In the genomic region with DNA sequence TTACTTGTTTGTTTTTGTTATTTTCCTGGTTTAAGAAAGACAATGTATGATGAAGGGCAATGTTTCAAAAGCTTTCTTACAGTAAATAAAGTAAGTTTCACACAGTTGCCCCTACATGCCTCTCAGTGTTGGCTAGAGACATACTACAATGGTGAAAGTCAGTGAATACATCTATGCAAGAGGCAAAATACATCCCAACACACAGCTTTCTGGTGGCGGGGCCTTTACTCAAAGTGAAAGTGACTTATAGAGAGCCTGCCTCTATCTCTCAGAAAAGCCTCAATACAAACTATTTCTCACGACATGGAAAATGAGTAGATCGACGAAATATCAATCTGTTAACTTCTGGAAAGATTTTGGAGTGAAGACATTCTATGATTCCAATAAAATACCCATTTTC, we compare ENCODE assay signal across 19 cellular contexts.
"Had no signal": no experiment of that assay in that cellular context is flagged by ENCODE, and none has a peak within 500 bp of the region (broad histone marks: within the 10 kb centered on the region; RNA-seq: fewer than 3 reads in every experiment).

No MANE protein-coding gene starts in this region.

- H3K4me1 Mint-ChIP-seq: activated CD4-positive, alpha-beta T cell treated with anti-CD3 and anti-CD28 coated beads, Interleukin-2, amount 10 ng/mL, durations not matched to agents 24 days and 14 days; activated CD8-positive, alpha-beta memory T cell treated with anti-CD3 and anti-CD28 coated beads, Interleukin-2, amount 10 ng/mL, durations not matched to agents 7 days and 5 days; activated naive CD8-positive, alpha-beta T cell treated with anti-CD3 and anti-CD28 coated beads, Interleukin-2, amount 50 U/mL, for 24 hours; naive thymus-derived CD4-positive, alpha-beta T cell; stimulated activated naive B cell treated with anti-CD40 and anti-IgM and Interleukin-4, amounts not matched to agents 10 μg/mL and 1 μg/mL and 100 μg/mL, for 72 hours had no signal

- ATAC-seq: activated CD4-positive, CD25-positive, alpha-beta regulatory T cell treated with anti-CD3 and anti-CD28 coated beads, Interleukin-2, amount 50 U/mL, for 24 hours; activated CD8-positive, alpha-beta memory T cell treated with anti-CD3 and anti-CD28 coated beads, Interleukin-2, amount 10 ng/mL, durations not matched to agents 7 days and 5 days; activated CD8-positive, alpha-beta T cell treated with anti-CD3 and anti-CD28 coated beads for 36 hours; activated naive CD8-positive, alpha-beta T cell treated with anti-CD3 and anti-CD28 coated beads, Interleukin-2, amount 50 U/mL, for 24 hours; foreskin keratinocyte; left lung; naive thymus-derived CD4-positive, alpha-beta T cell; stimulated activated naive B cell treated with anti-CD40 and anti-IgM and Interleukin-4, amounts not matched to agents 10 μg/mL and 1 μg/mL and 100 μg/mL, for 72 hours had no signal

- H3K27ac Mint-ChIP-seq: activated CD4-positive, alpha-beta T cell treated with anti-CD3 and anti-CD28 coated beads, Interleukin-2, amount 10 ng/mL, durations not matched to agents 24 days and 14 days; activated CD8-positive, alpha-beta memory T cell treated with anti-CD3 and anti-CD28 coated beads, Interleukin-2, amount 10 ng/mL, durations not matched to agents 7 days and 5 days; activated CD8-positive, alpha-beta T cell treated with anti-CD3 and anti-CD28 coated beads for 36 hours; activated naive CD8-positive, alpha-beta T cell treated with anti-CD3 and anti-CD28 coated beads, Interleukin-2, amount 50 U/mL, for 24 hours; naive thymus-derived CD4-positive, alpha-beta T cell; stimulated activated naive B cell treated with anti-CD40 and anti-IgM and Interleukin-4, amounts not matched to agents 10 μg/mL and 1 μg/mL and 100 μg/mL, for 72 hours had no signal

- H3K4me3 Mint-ChIP-seq: activated CD4-positive, alpha-beta T cell treated with anti-CD3 and anti-CD28 coated beads, Interleukin-2, amount 10 ng/mL, durations not matched to agents 24 days and 14 days; activated CD8-positive, alpha-beta memory T cell treated with anti-CD3 and anti-CD28 coated beads, Interleukin-2, amount 10 ng/mL, durations not matched to agents 7 days and 5 days; activated CD8-positive, alpha-beta T cell treated with anti-CD3 and anti-CD28 coated beads for 36 hours; activated naive CD8-positive, alpha-beta T cell treated with anti-CD3 and anti-CD28 coated beads, Interleukin-2, amount 50 U/mL, for 24 hours; naive thymus-derived CD4-positive, alpha-beta T cell; stimulated activated naive B cell treated with anti-CD40 and anti-IgM and Interleukin-4, amounts not matched to agents 10 μg/mL and 1 μg/mL and 100 μg/mL, for 72 hours had no signal

- H3K36me3 Mint-ChIP-seq: activated CD8-positive, alpha-beta memory T cell treated with anti-CD3 and anti-CD28 coated beads, Interleukin-2, amount 10 ng/mL, durations not matched to agents 7 days and 5 days; naive thymus-derived CD4-positive, alpha-beta T cell; stimulated activated naive B cell treated with anti-CD40 and anti-IgM and Interleukin-4, amounts not matched to agents 10 μg/mL and 1 μg/mL and 100 μg/mL, for 72 hours had no signal

- DNase-seq: activated CD4-positive, alpha-beta T cell treated with anti-CD3 and anti-CD28 coated beads, Interleukin-2, amount 10 ng/mL, durations not matched to agents 24 days and 14 days; activated CD8-positive, alpha-beta memory T cell treated with anti-CD3 and anti-CD28 coated beads, Interleukin-2, amount 10 ng/mL, durations not matched to agents 7 days and 5 days; activated CD8-positive, alpha-beta T cell treated with anti-CD3 and anti-CD28 coated beads for 36 hours; activated effector memory CD4-positive, alpha-beta T cell treated with anti-CD3 and anti-CD28 coated beads, Interleukin-2, amount 50 U/mL, for 16 hours; activated naive CD4-positive, alpha-beta T cell treated with anti-CD3 and anti-CD28 coated beads, Interleukin-2, amount 50 U/mL, for 16 hours; activated naive CD8-positive, alpha-beta T cell treated with anti-CD3 and anti-CD28 coated beads, Interleukin-2, amount 50 U/mL, for 24 hours; activated T-cell treated with anti-CD3 and anti-CD28 coated beads for 4 hours; effector CD4-positive, alpha-beta T cell; erythroblast; foreskin keratinocyte; kidney glomerular epithelial cell; left lung; naive thymus-derived CD4-positive, alpha-beta T cell; ovary; stimulated activated CD4-positive, alpha-beta T cell treated with anti-CD3 and anti-CD28 coated beads, Interleukin-2, amount 100 ng/mL, for 48 hours; stimulated activated CD8-positive, alpha-beta memory T cell treated with anti-CD3 and anti-CD28 coated beads, Interleukin-4, amount 100 ng/mL, for 48 hours; stimulated activated naive B cell treated with anti-CD40 and anti-IgM and Interleukin-4, amounts not matched to agents 10 μg/mL and 1 μg/mL and 100 μg/mL, for 72 hours; transverse colon had no signal

- H3K27me3 Mint-ChIP-seq: activated CD4-positive, alpha-beta T cell treated with anti-CD3 and anti-CD28 coated beads, Interleukin-2, amount 10 ng/mL, durations not matched to agents 24 days and 14 days had no signal

- H3K9me3 Mint-ChIP-seq: activated CD4-positive, alpha-beta T cell treated with anti-CD3 and anti-CD28 coated beads, Interleukin-2, amount 10 ng/mL, durations not matched to agents 24 days and 14 days; activated CD8-positive, alpha-beta T cell treated with anti-CD3 and anti-CD28 coated beads for 36 hours had no signal
